ENCODE assay signal across 8 cellular contexts in genomic region chr17:2041561-2042354, GRCh38. TPM values are rescaled to one million over a fixed set of nuclear protein-coding genes. Genes with fewer than 3 reads are reported as not detected.
DNase-seq lines count a peak whose midpoint lies in the region; ATAC-seq and TF ChIP-seq lines count a peak whose summit lies in the region.

Gene OVCA2 (plus strand): TSS chr17:2042022. CDS start chr17:2042048, 26 bp downstream.

- H3K27me3 ChIP-seq in DOHH2 (ENCODE audit: control insufficient read depth, low read length) = no peaks in the 10 kb centered on the region
- H3K27me3 ChIP-seq in Karpas-422 (ENCODE audit: low read length) = no peaks in the 10 kb centered on the region
- no peaks in the 10 kb centered on the region for H3K27me3 ChIP-seq in fibroblast of lung (ENCODE audit: control insufficient read depth, insufficient read depth, low read length)

- peak within 1 kb of the TSS; percentile 41 for H3K27ac ChIP-seq in DOHH2 (ENCODE audit: low read depth, low read length)
- peak within 1 kb of the TSS; percentile 45 for H3K27ac ChIP-seq in Karpas-422 (ENCODE audit: low read length)
- peak within 1 kb of the TSS; percentile 92 for H3K27ac ChIP-seq in fibroblast of lung (ENCODE audit: insufficient read depth, low read length)

- H3K9ac ChIP-seq in Karpas-422 (ENCODE audit: low read length) = peak within 1 kb of the TSS; percentile 84
- H3K9ac ChIP-seq in fibroblast of lung (ENCODE audit: insufficient read depth, low read length) = peak within 1 kb of the TSS; percentile 88

- DNase-seq in Karpas-422 (peak; percentile 99), RPMI8226 (peak; percentile 94), fibroblast of lung (ENCODE audit: low read depth in 2 of 2) (peak; percentile 91 to 93), natural killer cell (peak; percentile 94)
- DNase-seq in activated T-helper 1 cell treated with anti-CD3 and anti-CD28 coated beads, Interleukin-2, amount 50 U/mL, for 16 hours (ENCODE audit: low read depth in 1 of 2, low spot score in 1 of 2) = peak; percentile 95 to 96
- peak; percentile 98 for DNase-seq in stimulated activated naive CD8-positive, alpha-beta T cell treated with anti-CD3 and anti-CD28 coated beads, Interleukin-15, Interleukin-2, amounts not matched to agents 100 U/mL and 50 U/mL, for 24 hours

- H3K9me2 ChIP-seq in DOHH2 (replicated peaks; ENCODE audit: control insufficient read depth, low read length) = no peaks in the 10 kb centered on the region
- no peaks in the 10 kb centered on the region for H3K9me2 ChIP-seq in Karpas-422 (replicated peaks; ENCODE audit: insufficient read depth, low read length)

- no peak for TF ChIP-seq CTCF in DOHH2 (IDR thresholded peaks at IDR 0.05; ENCODE audit: low read depth, low read length, poor library complexity, severe bottlenecking)
- TF ChIP-seq CTCF in fibroblast of lung (conservative IDR thresholded peaks at IDR 0.05 in 1 of 2, IDR thresholded peaks at IDR 0.05 in 1 of 2; ENCODE audit: low read depth in 1 of 2, low read length in 2 of 2) = peak; percentile 44 to 45
- TF ChIP-seq CTCF in natural killer cell (IDR thresholded peaks at IDR 0.05) = peak; percentile 54

- H3K4me1 ChIP-seq in DOHH2 (ENCODE audit: control insufficient read depth, low read length) (peaks cover 18% of the 10 kb centered on the region), Karpas-422 (ENCODE audit: low read length) (peaks cover 34% of the 10 kb centered on the region), fibroblast of lung (ENCODE audit: control insufficient read depth, extremely low read depth, insufficient read depth, low read length) (peaks cover 16% of the 10 kb centered on the region)

- H3K9me3 ChIP-seq in DOHH2 (ENCODE audit: control insufficient read depth, insufficient read depth, low read length) (no peaks in the 10 kb centered on the region), Karpas-422 (ENCODE audit: low read length) (no peaks in the 10 kb centered on the region), fibroblast of lung (ENCODE audit: control insufficient read depth, insufficient read depth, low read depth, low read length) (no peaks in the 10 kb centered on the region)

- H3K4me3 Mint-ChIP-seq in natural killer cell = peak within 1 kb of the TSS; percentile 92

- H3K27me3 Mint-ChIP-seq in natural killer cell (ENCODE audit: low read depth in 2 of 2) = no peaks in the 10 kb centered on the region

- H3K27ac Mint-ChIP-seq in natural killer cell = peak within 1 kb of the TSS; percentile 89 to 98

- H3K79me2 ChIP-seq in DOHH2 (ENCODE audit: control insufficient read depth, low read length) = peaks cover 18% of the 10 kb centered on the region
- peaks cover 10% of the 10 kb centered on the region; the same call in 1 of the 2 replicates for H3K79me2 ChIP-seq in Karpas-422 (ENCODE audit: low read length)
- H3K79me2 ChIP-seq in fibroblast of lung (ENCODE audit: control insufficient read depth, insufficient read depth, low read length) = peaks cover 15% of the 10 kb centered on the region

- H3K4me3 ChIP-seq in DOHH2 (ENCODE audit: low read length) (peak within 1 kb of the TSS; percentile 84), Karpas-422 (ENCODE audit: low read length) (peak within 1 kb of the TSS; percentile 95), fibroblast of lung (replicated peaks in 1 of 4; ENCODE audit: control extremely low read depth in 1 of 4, insufficient read depth in 1 of 4, low read depth in 3 of 4, low read length in 4 of 4) (peak within 1 kb of the TSS; percentile 77 to 89 (median 80))

- intact Hi-C loops in natural killer cell (cut with micrococcal nuclease) = loop anchor here (1.0 to 5.0 kb wide), 2 partner anchors 11 to 361 kb away; partner anchors contain the start of genes DPH1 and MNT

- H2AFZ ChIP-seq in Karpas-422 (ENCODE audit: low read length) (peak within 1 kb of the TSS; percentile 67; the same call in 1 of the 2 replicates), fibroblast of lung (ENCODE audit: low read length) (peak within 1 kb of the TSS; percentile 76)

- H3K9me3 Mint-ChIP-seq in natural killer cell = no peaks in the 10 kb centered on the region

- H3K36me3 ChIP-seq in DOHH2 (ENCODE audit: control insufficient read depth, low read length) = peaks cover 33% of the 10 kb centered on the region
- peaks cover 18% of the 10 kb centered on the region for H3K36me3 ChIP-seq in Karpas-422 (ENCODE audit: insufficient read depth, low read length)
- H3K36me3 ChIP-seq in fibroblast of lung (ENCODE audit: control insufficient read depth, insufficient read depth, low read length) = peaks cover 11% of the 10 kb centered on the region

- H3K4me2 ChIP-seq in DOHH2 (ENCODE audit: low read length) (peak within 1 kb of the TSS; percentile 90), Karpas-422 (ENCODE audit: low read depth, low read length, poor library complexity, severe bottlenecking) (peak within 1 kb of the TSS; percentile 99), fibroblast of lung (ENCODE audit: extremely low read depth, insufficient read depth, low read length) (peak within 1 kb of the TSS; percentile 97)

- ATAC-seq in GM21737 (IDR thresholded peaks at IDR 0.05; ENCODE audit: unreplicated experiment) = peak; percentile 85
- ATAC-seq in natural killer cell = peak; percentile 93 to 95 (median 95)
- peak; percentile 91 for ATAC-seq in stimulated activated naive CD8-positive, alpha-beta T cell treated with anti-CD3 and anti-CD28 coated beads, Interleukin-15, Interleukin-2, amounts not matched to agents 100 U/mL and 50 U/mL, for 24 hours

- H4K20me1 ChIP-seq in DOHH2 (ENCODE audit: control insufficient read depth, insufficient read depth, low read depth, low read length) = peaks cover 3% of the 10 kb centered on the region; the same call in 1 of the 2 replicates
- peaks cover 4% of the 10 kb centered on the region; the same call in 1 of the 2 replicates for H4K20me1 ChIP-seq in Karpas-422 (ENCODE audit: insufficient read depth, low read depth, low read length)
- H4K20me1 ChIP-seq in fibroblast of lung (ENCODE audit: control insufficient read depth, extremely low read depth, insufficient read depth, low read length) = no peaks in the 10 kb centered on the region

- H3K36me3 Mint-ChIP-seq in natural killer cell = no peaks in the 10 kb centered on the region

- H3F3A ChIP-seq in DOHH2 (ENCODE audit: control insufficient read depth, insufficient read depth) = no peaks in the 10 kb centered on the region; the same call in 1 of the 2 replicates

- peaks cover 17 to 18% of the 10 kb centered on the region in 2 donors for H3K4me1 Mint-ChIP-seq in natural killer cell

RNA-seq across cellular contexts. Expression of gene OVCA2, which starts in this region (rescaled TPM):
- 49.1 and 50.2 TPM in 2 replicates for total RNA-seq in Karpas-422 (2014; rRNA removed; shearing (Covaris generic); ENCODE audit: low replicate concordance)
- 40.6 and 41.1 TPM in 2 replicates for total RNA-seq in fibroblast of lung
- polyA plus RNA-seq in fibroblast of lung = 27.9 and 41.8 TPM in 2 replicates
- 21.1 and 44.6 TPM in 2 replicates for polyA plus RNA-seq in fibroblast of lung (2012)
- 17.5 and 21.0 TPM in 2 replicates for polyA minus RNA-seq in fibroblast of lung (ENCODE audit: low replicate concordance)
- 10 to 100 TPM; 27.9 to 33.8 (median 28.5) TPM for total RNA-seq in natural killer cell

Comparison
In these comparisons a context has a peak if more than half of its experiments do, and no peak if none do; other contexts are left out.
1. Peak in every context shown above with its lines: DNase-seq, ATAC-seq, H3K4me3 ChIP-seq and H3K27ac ChIP-seq.
2. H3K27ac ChIP-seq: peak in every context shown above with its lines; median percentile 92 in fibroblast of lung; 45 in Karpas-422; 41 in DOHH2.